ENCODE assay signal across 9 cellular contexts in genomic region chr6:169724554-169725269, GRCh38. TPM values are rescaled to one million over a fixed set of nuclear protein-coding genes. Genes with fewer than 3 reads are reported as not detected.
DNase-seq lines count a peak whose midpoint lies in the region; ATAC-seq, FAIRE-seq and TF ChIP-seq lines count a peak whose summit lies in the region.
"Had no signal": no experiment of that assay in that cellular context is flagged by ENCODE, and none has a peak within 500 bp of the region (broad histone marks: within the 10 kb centered on the region; RNA-seq: fewer than 3 reads in every experiment).

No MANE protein-coding gene starts in this region.

- POLR2A ChIA-PET in CD8-positive, alpha-beta T cell (lab: Charles Lee) = interaction anchor here (0.8 to 11.2 kb wide), 8 partner anchors 16 to 829 kb away, joined by 3 to 122 read pairs (median 6); partner anchors contain the start of genes C6orf120, DYNLT2, ERMARD and PSMB1
- POLR2A ChIA-PET in activated naive CD8-positive, alpha-beta T cell treated with anti-CD3 and anti-CD28 coated beads, Interleukin-2, amount 10 ng/mL, durations not matched to agents 7 days and 5 days (lab: Charles Lee) = interaction anchor here (0.6 to 1.8 kb wide), 3 partner anchors 22 to 737 kb away, joined by 3 to 14 read pairs (median 9); partner anchors contain the start of genes C6orf120, DYNLT2, ERMARD and WDR27

- H3K9me3 ChIP-seq in CD8-positive, alpha-beta T cell (ENCODE audit: low read length) = no peaks in the 10 kb centered on the region
- H3K9me3 ChIP-seq in SK-N-MC (ENCODE audit: low read depth, low read length) = no peaks in the 10 kb centered on the region

- H3K27ac ChIP-seq in CD8-positive, alpha-beta T cell (ENCODE audit: low read depth, low read length) = peak overlapping the region; percentile 45
- peak overlapping the region; percentile 62 for H3K27ac ChIP-seq in SK-N-MC

- CTCF ChIA-PET in CD8-positive, alpha-beta T cell (lab: Charles Lee) = interaction anchor here (0.6 to 3.4 kb wide), 6 partner anchors 9 to 829 kb away, joined by 3 to 17 read pairs (median 4); no protein-coding TSS in a partner anchor

- ATAC-seq in CD8-positive, alpha-beta T cell = peak; percentile 54
- ATAC-seq in GM19395 (IDR thresholded peaks at IDR 0.05; ENCODE audit: unreplicated experiment) = peak; percentile 44
- ATAC-seq in HG03571 (IDR thresholded peaks at IDR 0.05; ENCODE audit: unreplicated experiment) = peak; percentile 45
- ATAC-seq in activated naive CD8-positive, alpha-beta T cell treated with anti-CD3 and anti-CD28 coated beads, Interleukin-2, amount 10 ng/mL, durations not matched to agents 7 days and 5 days (ENCODE audit: low read depth) = peak; percentile 47

- peak; percentile 29 to 77 (median 65) for DNase-seq in CD8-positive, alpha-beta T cell
- no peak for DNase-seq in SK-N-MC (ENCODE audit: low read depth, low spot score)
- peak; percentile 74 for DNase-seq in activated naive CD8-positive, alpha-beta T cell treated with anti-CD3 and anti-CD28 coated beads, Interleukin-2, amount 10 ng/mL, durations not matched to agents 7 days and 5 days
- DNase-seq in cardiac septum (ENCODE audit: low spot score) = peak; percentile 80
- peak; percentile 40 to 93 (median 62) for DNase-seq in posterior cingulate gyrus
- DNase-seq in urothelium cell line (ENCODE audit: low spot score) = peak; percentile 53

- TF ChIP-seq CTCF in CD8-positive, alpha-beta T cell (IDR thresholded peaks at IDR 0.05) = no peak

- H3K9ac ChIP-seq in SK-N-MC (ENCODE audit: insufficient read length) = peak overlapping the region; percentile 88

- peak overlapping the region; percentile 61 for H3K4me3 ChIP-seq in CD8-positive, alpha-beta T cell (ENCODE audit: low read depth, low read length)
- peak overlapping the region; percentile 92 for H3K4me3 ChIP-seq in SK-N-MC

- no peaks in the 10 kb centered on the region for H3K27me3 ChIP-seq in CD8-positive, alpha-beta T cell (ENCODE audit: insufficient read depth, low read length)

- H3K27ac Mint-ChIP-seq in CD8-positive, alpha-beta T cell = peak overlapping the region; percentile 88
- peak overlapping the region; percentile 68 for H3K27ac Mint-ChIP-seq in activated naive CD8-positive, alpha-beta T cell treated with anti-CD3 and anti-CD28 coated beads, Interleukin-2, amount 10 ng/mL, durations not matched to agents 7 days and 5 days

- no peak for FAIRE-seq in urothelium cell line (lab: Jason Lieb, UNC)
- FAIRE-seq: endometrium had no signal

- H3K27me3 Mint-ChIP-seq in CD8-positive, alpha-beta T cell (ENCODE audit: low read depth) = no peaks in the 10 kb centered on the region
- peaks cover 4% of the 10 kb centered on the region for H3K27me3 Mint-ChIP-seq in activated naive CD8-positive, alpha-beta T cell treated with anti-CD3 and anti-CD28 coated beads, Interleukin-2, amount 10 ng/mL, durations not matched to agents 7 days and 5 days

- peaks cover 33% of the 10 kb centered on the region for H3K4me1 Mint-ChIP-seq in CD8-positive, alpha-beta T cell (ENCODE audit: low read depth)
- peaks cover 30% of the 10 kb centered on the region for H3K4me1 Mint-ChIP-seq in activated naive CD8-positive, alpha-beta T cell treated with anti-CD3 and anti-CD28 coated beads, Interleukin-2, amount 10 ng/mL, durations not matched to agents 7 days and 5 days

- no peaks in the 10 kb centered on the region for H3K36me3 ChIP-seq in CD8-positive, alpha-beta T cell (ENCODE audit: insufficient read depth, low read length)
- H3K36me3 ChIP-seq in SK-N-MC (ENCODE audit: insufficient read depth, low read length) = no peaks in the 10 kb centered on the region

- H3K4me1 ChIP-seq in CD8-positive, alpha-beta T cell (ENCODE audit: insufficient read depth, low read length) = peaks cover 22% of the 10 kb centered on the region

- peaks cover 14% of the 10 kb centered on the region for H3K36me3 Mint-ChIP-seq in CD8-positive, alpha-beta T cell
- H3K36me3 Mint-ChIP-seq in activated naive CD8-positive, alpha-beta T cell treated with anti-CD3 and anti-CD28 coated beads, Interleukin-2, amount 10 ng/mL, durations not matched to agents 7 days and 5 days = peaks cover 9% of the 10 kb centered on the region

- no peaks in the 10 kb centered on the region for H3K9me3 Mint-ChIP-seq in CD8-positive, alpha-beta T cell
- H3K9me3 Mint-ChIP-seq in activated naive CD8-positive, alpha-beta T cell treated with anti-CD3 and anti-CD28 coated beads, Interleukin-2, amount 10 ng/mL, durations not matched to agents 7 days and 5 days = no peaks in the 10 kb centered on the region

- intact Hi-C loops in CD8-positive, alpha-beta T cell (cut with DNase I, micrococcal nuclease) = loop anchor here (1.0 to 2.0 kb wide), 2 partner anchors 27 to 70 kb away; partner anchors contain the start of genes DYNLT2 (in 1 of the 2) and ERMARD (in 1 of the 2)
- intact Hi-C loops in cardiac septum (cut with DNase I) (loop anchor here (10.0 kb wide), 1 partner anchor 830 kb away; the partner anchor contains the start of genes PSMB1 and TBP), posterior cingulate gyrus (cut with DNase I) (loop anchor here (1.0 kb wide), 1 partner anchor 27 kb away; the partner anchor contains the start of genes DYNLT2 and ERMARD)

- H3K4me3 Mint-ChIP-seq in CD8-positive, alpha-beta T cell = peak overlapping the region; percentile 88
- peak overlapping the region; percentile 77 for H3K4me3 Mint-ChIP-seq in activated naive CD8-positive, alpha-beta T cell treated with anti-CD3 and anti-CD28 coated beads, Interleukin-2, amount 10 ng/mL, durations not matched to agents 7 days and 5 days

RNA-seq across cellular contexts. Expression of gene PHF10, which starts 0.4 kb away (rescaled TPM):
- total RNA-seq in CD8-positive, alpha-beta T cell = 10 to 100 TPM; 85.4 to 87.5 TPM
- total RNA-seq in activated naive CD8-positive, alpha-beta T cell treated with anti-CD3 and anti-CD28 coated beads, Interleukin-2, amount 10 ng/mL, durations not matched to agents 7 days and 5 days = 10 to 100 TPM; 67.2 to 71.0 TPM
- 56.6 TPM for total RNA-seq in cardiac septum

RNA-seq across cellular contexts. Expression of gene C6orf120, which starts 22.8 kb away (rescaled TPM):
- total RNA-seq in CD8-positive, alpha-beta T cell = 10 to 100 TPM; 19.9 TPM
- 10 to 100 TPM; 22.2 to 22.5 TPM for total RNA-seq in activated naive CD8-positive, alpha-beta T cell treated with anti-CD3 and anti-CD28 coated beads, Interleukin-2, amount 10 ng/mL, durations not matched to agents 7 days and 5 days
- 13.6 TPM for total RNA-seq in cardiac septum

RNA-seq across cellular contexts. Expression of gene WDR27, which starts 22.9 kb away (rescaled TPM):
- 10 to 100 TPM; 18.5 to 19.2 TPM for total RNA-seq in CD8-positive, alpha-beta T cell
- total RNA-seq in activated naive CD8-positive, alpha-beta T cell treated with anti-CD3 and anti-CD28 coated beads, Interleukin-2, amount 10 ng/mL, durations not matched to agents 7 days and 5 days = 10 to 100 TPM; 37.6 to 39.6 TPM
- total RNA-seq in cardiac septum = 7.2 TPM

RNA-seq across cellular contexts. Expression of gene DYNLT2, which starts 26.7 kb away (rescaled TPM):
- total RNA-seq in CD8-positive, alpha-beta T cell = 1 to 10 TPM; 3.6 to 3.7 TPM
- total RNA-seq in activated naive CD8-positive, alpha-beta T cell treated with anti-CD3 and anti-CD28 coated beads, Interleukin-2, amount 10 ng/mL, durations not matched to agents 7 days and 5 days = 1 to 10 TPM; 2.3 to 2.9 TPM
- total RNA-seq in cardiac septum = 0.83 TPM

RNA-seq across cellular contexts. Expression of gene ERMARD, which starts 26.7 kb away (rescaled TPM):
- 10 to 100 TPM; 21.2 to 23.2 TPM for total RNA-seq in CD8-positive, alpha-beta T cell
- total RNA-seq in activated naive CD8-positive, alpha-beta T cell treated with anti-CD3 and anti-CD28 coated beads, Interleukin-2, amount 10 ng/mL, durations not matched to agents 7 days and 5 days = 10 to 100 TPM; 33.9 to 36.4 TPM
- 11.3 TPM for total RNA-seq in cardiac septum
